8 cellular contexts compared by ENCODE assay signal in genomic region chr2:60756097-60757087, GRCh38. TPM values are rescaled to one million over a fixed set of nuclear protein-coding genes. Genes with fewer than 3 reads are reported as not detected.
DNase-seq lines count a peak whose midpoint lies in the region; ATAC-seq and TF ChIP-seq lines count a peak whose summit lies in the region.

PAPOLG (plus strand) TSS chr2:60756268; CDS start chr2:60756479, 211 bp downstream.

- peaks cover 20% of the 10 kb centered on the region for H3K4me1 ChIP-seq in CD8-positive, alpha-beta T cell (ENCODE audit: insufficient read depth, low read length)
- peaks cover 8% of the 10 kb centered on the region for H3K4me1 ChIP-seq in effector memory CD4-positive, alpha-beta T cell (ENCODE audit: control insufficient read depth, insufficient read depth, low read length, poor library complexity, severe bottlenecking)

- H3K9me3 Mint-ChIP-seq in CD8-positive, alpha-beta T cell, result no peaks in the 10 kb centered on the region

- peaks cover 15% of the 10 kb centered on the region for H3K36me3 ChIP-seq in CD8-positive, alpha-beta T cell (ENCODE audit: insufficient read depth, low read length)
- peaks cover 13% of the 10 kb centered on the region for H3K36me3 ChIP-seq in effector memory CD4-positive, alpha-beta T cell (ENCODE audit: control insufficient read depth, insufficient read depth, low read length)

- no peaks in the 10 kb centered on the region for H3K27me3 Mint-ChIP-seq in CD8-positive, alpha-beta T cell (ENCODE audit: low read depth)

- CTCF ChIA-PET in CD8-positive, alpha-beta T cell (lab: Charles Lee), result interaction anchor here (0.6 to 2.5 kb wide), 4 partner anchors 48 to 1174 kb away, joined by 3 to 13 read pairs (median 4); no protein-coding TSS in a partner anchor

- ATAC-seq in CD8-positive, alpha-beta T cell, result peak; percentile 98
- ATAC-seq in GM19467 (IDR thresholded peaks at IDR 0.05; ENCODE audit: unreplicated experiment), result peak; percentile 99

- H3K27ac ChIP-seq in CD8-positive, alpha-beta T cell (ENCODE audit: low read depth, low read length), result peak within 1 kb of the TSS; percentile 86
- H3K27ac ChIP-seq in effector memory CD4-positive, alpha-beta T cell (ENCODE audit: insufficient read depth, low read length, poor library complexity, severe bottlenecking), result peak within 1 kb of the TSS; percentile 82

- H3K27me3 ChIP-seq in CD8-positive, alpha-beta T cell (ENCODE audit: insufficient read depth, low read length), result no peaks in the 10 kb centered on the region
- H3K27me3 ChIP-seq in effector memory CD4-positive, alpha-beta T cell (replicated peaks; ENCODE audit: control insufficient read depth, insufficient read depth, low read length, poor library complexity, severe bottlenecking), result no peaks in the 10 kb centered on the region

- H3K4me1 Mint-ChIP-seq in CD8-positive, alpha-beta T cell (ENCODE audit: low read depth), result peaks cover 43% of the 10 kb centered on the region

- TF ChIP-seq CTCF in CD8-positive, alpha-beta T cell (IDR thresholded peaks at IDR 0.05), result no peak

- peak within 1 kb of the TSS; percentile 100 for H3K27ac Mint-ChIP-seq in CD8-positive, alpha-beta T cell

- DNase-seq in CD8-positive, alpha-beta T cell, result peak; percentile 94 to 98 (median 96)
- DNase-seq in HS-27A (ENCODE audit: low read depth) (peak; percentile 52), NK-92 (lab: John Stamatoyannopoulos, UW; ENCODE audit: unreplicated experiment) (peak; percentile 76), medulla oblongata (ENCODE audit: extremely low spot score) (peak; percentile 97)
- DNase-seq in activated CD8-positive, alpha-beta memory T cell treated with anti-CD3 and anti-CD28 coated beads for 1 hour (ENCODE audit: extremely low read depth in 1 of 2, low read depth in 1 of 2), result peak; percentile 93 to 96
- peak; percentile 91 to 93 (median 92) for DNase-seq in effector memory CD4-positive, alpha-beta T cell
- DNase-seq in stimulated activated CD8-positive, alpha-beta memory T cell treated with anti-CD3 and anti-CD28 coated beads, Interleukin-12 subunit alpha, Interleukin-12 subunit beta, amount 100 ng/mL, for 1 hour (ENCODE audit: low read depth), result peak; percentile 95

- POLR2A ChIA-PET in CD8-positive, alpha-beta T cell (lab: Charles Lee), result interaction anchor here (0.5 to 2.3 kb wide), 11 partner anchors 9 to 261 kb away, joined by 3 to 8 read pairs (median 5); partner anchors contain the start of gene PEX13

- peak within 1 kb of the TSS; percentile 100 for H3K4me3 Mint-ChIP-seq in CD8-positive, alpha-beta T cell

- H3K36me3 Mint-ChIP-seq in CD8-positive, alpha-beta T cell, result peaks cover 32% of the 10 kb centered on the region

- intact Hi-C loops in CD8-positive, alpha-beta T cell (cut with DNase I, micrococcal nuclease), result loop anchor here (1.0 to 10.0 kb wide), 14 partner anchors 34 to 1951 kb away; partner anchors contain the start of genes EHBP1 (in 2 of the 2), REL (in 2 of the 2), CCT4 (in 1 of the 2) and FAM161A (in 1 of the 2)

- H3K9me3 ChIP-seq in CD8-positive, alpha-beta T cell (ENCODE audit: low read length), result no peaks in the 10 kb centered on the region
- no peaks in the 10 kb centered on the region for H3K9me3 ChIP-seq in effector memory CD4-positive, alpha-beta T cell (ENCODE audit: control insufficient read depth, low read length)

- peak within 1 kb of the TSS; percentile 85 for H3K4me3 ChIP-seq in CD8-positive, alpha-beta T cell (ENCODE audit: low read depth, low read length)
- H3K4me3 ChIP-seq in effector memory CD4-positive, alpha-beta T cell (ENCODE audit: insufficient read depth, low read depth, low read length, poor library complexity, severe bottlenecking), result peak within 1 kb of the TSS; percentile 93

RNA-seq across cellular contexts. Expression of gene PAPOLG, which starts in this region (rescaled TPM):
- 10 to 100 TPM; 19.1 to 22.3 TPM for total RNA-seq in CD8-positive, alpha-beta T cell

Comparison
In these comparisons a context has a peak if more than half of its experiments do, and no peak if none do; other contexts are left out.
1. Peak in every context shown above with its lines: DNase-seq, ATAC-seq, H3K4me3 ChIP-seq and H3K27ac ChIP-seq.